Comparison of ENCODE assay signal across 20 cellular contexts in the genomic region with DNA sequence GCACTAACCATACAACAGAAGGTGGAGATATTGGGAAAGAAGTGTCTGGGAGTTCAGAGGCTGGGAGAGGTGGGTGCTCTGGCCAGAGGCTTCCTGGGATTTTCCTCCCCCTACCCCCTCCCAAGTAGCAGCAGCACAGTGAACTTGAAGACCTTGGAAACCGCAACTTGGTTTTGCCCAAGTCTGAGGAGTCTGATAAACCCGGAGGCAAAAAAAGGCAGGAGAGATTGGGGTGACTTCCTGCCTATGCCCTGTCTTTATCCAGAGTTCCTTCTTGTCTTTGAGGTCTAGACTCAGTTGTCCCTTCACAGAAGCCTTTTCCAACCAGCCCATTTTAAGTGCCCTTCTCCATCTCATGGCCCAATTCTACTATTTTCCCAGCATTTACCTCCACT. TPM values are rescaled to one million over a fixed set of nuclear protein-coding genes. Genes with fewer than 3 reads are reported as not detected.
DNase-seq lines count a peak whose midpoint lies in the region; ATAC-seq, FAIRE-seq and TF ChIP-seq lines count a peak whose summit lies in the region.
"Had no signal": no experiment of that assay in that cellular context is flagged by ENCODE, and none has a peak within 500 bp of the region (broad histone marks: within the 10 kb centered on the region; RNA-seq: fewer than 3 reads in every experiment).

No MANE protein-coding gene starts in this region.

- H3F3A ChIP-seq in PC-3 (ENCODE audit: low read length, unreplicated experiment) (no peaks in the 10 kb centered on the region), neural progenitor cell (ENCODE audit: low read depth) (no peaks in the 10 kb centered on the region)

- H4K20me1 ChIP-seq in PC-3 (ENCODE audit: low read length) (no peaks in the 10 kb centered on the region), GM12878 (ENCODE audit: control insufficient read depth, insufficient read depth) (no peaks in the 10 kb centered on the region), neural progenitor cell (ENCODE audit: low read depth) (peaks cover 6% of the 10 kb centered on the region)
- H4K20me1 ChIP-seq: BLaER1 had no signal

- intact Hi-C loops in Caco-2 (cut with micrococcal nuclease; ENCODE audit: unreplicated experiment) (loop anchor here (2.0 to 5.0 kb wide), 2 partner anchors 121 to 162 kb away; no protein-coding TSS in a partner anchor), PC-3 (cut with micrococcal nuclease) (loop anchor here (2.0 kb wide), 1 partner anchor 25 kb away; a partner anchor contains a TSS), GM12878 (cut with micrococcal nuclease; ENCODE audit: unreplicated experiment) (no loop called here)

- H2AFZ ChIP-seq in PC-3 (ENCODE audit: low read length) = no peak overlapping the region
- H2AFZ ChIP-seq in GM12878 (ENCODE audit: control insufficient read depth, low read depth, low read length) = no peak overlapping the region
- H2AFZ ChIP-seq in neural progenitor cell (replicated peaks) = no peak overlapping the region

- no peak for TF ChIP-seq RAD21 in GM12878 (IDR thresholded peaks at IDR 0.05; ENCODE audit: insufficient read depth, low read depth, low read length)

- H3K9ac ChIP-seq in PC-3 (ENCODE audit: low read length) (no peak overlapping the region), GM12878 (ENCODE audit: control insufficient read depth, insufficient read depth, low read length) (no peak overlapping the region), neural progenitor cell (no peak overlapping the region)
- H3K9ac ChIP-seq: BLaER1 had no signal

- ATAC-seq in PC-3 = no peak
- ATAC-seq in GM12878 = no peak
- no peak for ATAC-seq in gastroesophageal sphincter
- no peak for ATAC-seq in HG03378 (IDR thresholded peaks at IDR 0.05; ENCODE audit: unreplicated experiment)
- ATAC-seq: A549 had no signal

- H3K4me3 ChIP-seq in Caco-2 (ENCODE audit: low read depth, low read length) (no peak overlapping the region), PC-3 (ENCODE audit: low read length) (no peak overlapping the region), GM12878 (no peak overlapping the region), neural progenitor cell (no peak overlapping the region), gastroesophageal sphincter (no peak overlapping the region)
- H3K4me3 ChIP-seq: A549, BLaER1 had no signal

- H3K27me3 Mint-ChIP-seq in Caco-2 (ENCODE audit: insufficient read depth, unreplicated experiment) = no peaks in the 10 kb centered on the region
- H3K27me3 Mint-ChIP-seq in neural progenitor cell (ENCODE audit: insufficient read depth, low read depth) = peaks cover 31% of the 10 kb centered on the region

- H3K27ac Mint-ChIP-seq in Caco-2 (ENCODE audit: unreplicated experiment) = no peak overlapping the region
- no peak overlapping the region for H3K27ac Mint-ChIP-seq in neural progenitor cell
- H3K27ac Mint-ChIP-seq: CD4-positive, alpha-beta memory T cell had no signal

- H3K36me3 Mint-ChIP-seq in Caco-2 (ENCODE audit: insufficient read depth, unreplicated experiment) (no peaks in the 10 kb centered on the region), neural progenitor cell (no peaks in the 10 kb centered on the region)

- H3K9me3 ChIP-seq in Caco-2 = no peaks in the 10 kb centered on the region
- no peaks in the 10 kb centered on the region for H3K9me3 ChIP-seq in PC-3 (ENCODE audit: low read length)
- H3K9me3 ChIP-seq in GM12878 (replicated peaks; ENCODE audit: control insufficient read depth, insufficient read depth, low read length) = no peaks in the 10 kb centered on the region
- H3K9me3 ChIP-seq in neural progenitor cell (ENCODE audit: low read depth) = no peaks in the 10 kb centered on the region
- no peaks in the 10 kb centered on the region for H3K9me3 ChIP-seq in gastroesophageal sphincter
- H3K9me3 ChIP-seq: A549 had no signal

- SMC1A ChIA-PET in GM12878 (lab: Charles Lee; ENCODE audit: uncharacterized antibody, unreplicated experiment) = no interaction called here

- H3K27me3 ChIP-seq in Caco-2 (replicated peaks; ENCODE audit: control insufficient read depth, insufficient read depth, low read length) = no peaks in the 10 kb centered on the region
- H3K27me3 ChIP-seq in PC-3 (ENCODE audit: low read length) = no peaks in the 10 kb centered on the region
- H3K27me3 ChIP-seq in GM12878 (replicated peaks in 1 of 2; ENCODE audit: control insufficient read depth in 2 of 2, insufficient read depth in 2 of 2, low read length in 1 of 2) = peaks cover 8 to 15% of the 10 kb centered on the region in 2 experiments
- peaks cover 90% of the 10 kb centered on the region for H3K27me3 ChIP-seq in neural progenitor cell
- H3K27me3 ChIP-seq in gastroesophageal sphincter = no peaks in the 10 kb centered on the region
- H3K27me3 ChIP-seq: BLaER1 had no signal

- no peaks in the 10 kb centered on the region for H3K9me3 Mint-ChIP-seq in Caco-2 (ENCODE audit: unreplicated experiment)
- H3K9me3 Mint-ChIP-seq in neural progenitor cell = no peaks in the 10 kb centered on the region

- TF ChIP-seq CTCF in Caco-2 (IDR thresholded peaks at IDR 0.05; ENCODE audit: insufficient read depth in 1 of 2, low read depth in 1 of 2, low read length in 1 of 2, severe bottlenecking in 1 of 2, unreplicated experiment in 1 of 2) = no peak
- no peak for TF ChIP-seq CTCF in PC-3 (conservative IDR thresholded peaks at IDR 0.05; ENCODE audit: low read depth, low read length)
- no peak for TF ChIP-seq CTCF in GM12878 (IDR thresholded peaks at IDR 0.05 in 2 of 3, conservative IDR thresholded peaks at IDR 0.05 in 1 of 3; ENCODE audit: control insufficient read depth in 2 of 3, extremely low read depth in 1 of 3, insufficient read depth in 1 of 3, low read depth in 3 of 3, low read length in 3 of 3)
- no peak for TF ChIP-seq CTCF in neural progenitor cell (IDR thresholded peaks at IDR 0.05)
- TF ChIP-seq CTCF in gastroesophageal sphincter (IDR thresholded peaks at IDR 0.05) = no peak

- no peak for FAIRE-seq in GM12878 (lab: Jason Lieb, UNC)
- FAIRE-seq: A549, RCC 7860 had no signal

- 67% methylated on average over 2 of the region's 2 CpGs for WGBS in GM12878 (ENCODE audit: insufficient coverage, insufficient replicate concordance, low lambda C conversion rate, missing lambda C conversion rate)
- WGBS in gastroesophageal sphincter (ENCODE audit: low coverage in 1 of 2), 2 donors = 94% methylated on average over 2 of the region's 2 CpGs

- H3K4me1 Mint-ChIP-seq in Caco-2 (ENCODE audit: low read depth, unreplicated experiment) (peaks cover 33% of the 10 kb centered on the region), neural progenitor cell (peaks cover 12% of the 10 kb centered on the region)

- in situ Hi-C loops in GM12878 (cut with MboI) = no loop called here

- peak overlapping the region; percentile 79 for H3K4me3 Mint-ChIP-seq in Caco-2 (ENCODE audit: unreplicated experiment)
- H3K4me3 Mint-ChIP-seq in neural progenitor cell = peak overlapping the region; percentile 62
- H3K4me3 Mint-ChIP-seq: CD4-positive, alpha-beta memory T cell had no signal

- H3K79me2 ChIP-seq in PC-3 (ENCODE audit: low read length) (no peaks in the 10 kb centered on the region), GM12878 (ENCODE audit: control insufficient read depth, insufficient read depth, low read length) (no peaks in the 10 kb centered on the region), neural progenitor cell (ENCODE audit: low read depth) (no peaks in the 10 kb centered on the region)

- no peak overlapping the region for H3K27ac ChIP-seq in PC-3 (ENCODE audit: low read length)
- H3K27ac ChIP-seq in GM12878 (ENCODE audit: control insufficient read depth, insufficient read depth) = no peak overlapping the region
- no peak overlapping the region for H3K27ac ChIP-seq in neural progenitor cell
- H3K27ac ChIP-seq in gastroesophageal sphincter = no peak overlapping the region
- H3K27ac ChIP-seq: A549, BLaER1 had no signal

- H3K4me2 ChIP-seq in PC-3 (ENCODE audit: low read length) = peak overlapping the region; percentile 88; the same call in 1 of the 2 replicates
- no peak overlapping the region for H3K4me2 ChIP-seq in GM12878 (ENCODE audit: control insufficient read depth, insufficient read depth)
- no peak overlapping the region for H3K4me2 ChIP-seq in neural progenitor cell
- H3K4me2 ChIP-seq: BLaER1 had no signal

- BruUV-seq in Caco-2 (replicated peaks; lab: Mats Ljungman, UMichigan) = no TSS peak
- no TSS peak for BruUV-seq in PC-3 (replicated peaks; lab: Mats Ljungman, UMichigan)
- no TSS peak for BruUV-seq in GM12878 (replicated peaks; lab: Mats Ljungman, UMichigan)

- H3K36me3 ChIP-seq in Caco-2 (ENCODE audit: control insufficient read depth, insufficient read depth, low read length) = no peaks in the 10 kb centered on the region
- no peaks in the 10 kb centered on the region for H3K36me3 ChIP-seq in PC-3 (ENCODE audit: low read depth, low read length)
- no peaks in the 10 kb centered on the region for H3K36me3 ChIP-seq in GM12878 (ENCODE audit: control insufficient read depth in 2 of 2, insufficient read depth in 2 of 2, low read length in 1 of 2)
- H3K36me3 ChIP-seq in neural progenitor cell = no peaks in the 10 kb centered on the region
- H3K36me3 ChIP-seq in gastroesophageal sphincter = no peaks in the 10 kb centered on the region
- H3K36me3 ChIP-seq: BLaER1 had no signal

- DNase-seq in Caco-2 (no peak), PC-3 (no peak), GM12878 (ENCODE audit: low read depth, low spot score) (no peak), neural progenitor cell (ENCODE audit: low spot score) (no peak), HT-29 (ENCODE audit: low spot score) (no peak)
- DNase-seq: CD4-positive, alpha-beta memory T cell; DMS79; H7; KG1; NCI-H1105 treated with DMSO at 0.1 percent for 48 hours; NCI-H1694; NCI-H2081 treated with DMSO at 0.1 percent for 48 hours; NCI-H82; Right ventricle myocardium superior; SW 1271 had no signal

- TF ChIP-seq EP300 in GM12878 (IDR thresholded peaks at IDR 0.05; ENCODE audit: borderline replicate concordance in 1 of 2, control insufficient read depth in 1 of 2, low read depth in 2 of 2, low read length in 2 of 2) = no peak
- no peak for TF ChIP-seq EP300 in gastroesophageal sphincter (IDR thresholded peaks at IDR 0.05)

- TF ChIP-seq POLR2A in GM12878 (IDR thresholded peaks at IDR 0.05; ENCODE audit: low read depth, low read length) (no peak), gastroesophageal sphincter (IDR thresholded peaks at IDR 0.05) (no peak)

- RAD21 ChIA-PET in GM12878 (lab: Charles Lee; ENCODE audit: unreplicated experiment) = no interaction called here

- H3K9me2 ChIP-seq in PC-3 (replicated peaks; ENCODE audit: low read length) = no peaks in the 10 kb centered on the region

- peaks cover 41% of the 10 kb centered on the region for H3K4me1 ChIP-seq in Caco-2
- H3K4me1 ChIP-seq in PC-3 (ENCODE audit: insufficient read depth, low read length) = peaks cover 37% of the 10 kb centered on the region
- H3K4me1 ChIP-seq in GM12878 (ENCODE audit: control insufficient read depth, insufficient read depth, low read length) = no peaks in the 10 kb centered on the region
- H3K4me1 ChIP-seq in neural progenitor cell = peaks cover 7% of the 10 kb centered on the region
- H3K4me1 ChIP-seq in gastroesophageal sphincter = peaks cover 0 to 39% (median 0%) of the 10 kb centered on the region in 3 donors

- CTCF ChIA-PET in Caco-2 (lab: Charles Lee) (interaction anchor here (1.7 kb wide), 1 partner anchor 24 kb away, joined by 7 read pairs; no protein-coding TSS in a partner anchor), PC-3 (lab: Charles Lee) (no interaction called here), GM12878 (lab: Yijun Ruan, JAX) (interaction anchor here (1.4 kb wide), 1 partner anchor 160 kb away, joined by 3 read pairs; no protein-coding TSS in a partner anchor)

- POLR2A ChIA-PET in Caco-2 (lab: Charles Lee) (no interaction called here), PC-3 (lab: Charles Lee; ENCODE audit: unreplicated experiment) (no interaction called here), GM12878 (lab: Charles Lee) (no interaction called here)

RNA-seq across cellular contexts. Expression of a gene that starts 25.4 kb away (rescaled TPM):
- total RNA-seq in Caco-2 (2022) = 17.5 and 19.4 TPM in 2 replicates
- 7.0 and 9.7 TPM in 2 replicates for total RNA-seq in PC-3 (2014; rRNA removed)
- not detected in 2 replicates for total RNA-seq in GM12878 (2013; cell fraction: nucleolus; rRNA removed)
- not detected in 2 replicates for total RNA-seq in GM12878 (2014; rRNA removed)
- total RNA-seq in GM12878 (2014; rRNA removed; fragmentation: Illumina TruSeq; extraction: Trizol) = not detected in 2 replicates
- total RNA-seq in GM12878 (2021) = 0.05 TPM in 1 of 2 replicates, not detected in the other
- not detected for polyA plus RNA-seq in GM12878 (2011; ENCODE audit: low read depth)
- not detected in 2 replicates for polyA plus RNA-seq in GM12878 (2011; rRNA removed)
- not detected in 2 replicates for polyA plus RNA-seq in GM12878 (2011; cell fraction: cytosol; rRNA removed)
- not detected in 2 replicates for polyA plus RNA-seq in GM12878 (2011; cell fraction: nucleus; rRNA removed)
- not detected in 2 replicates for polyA plus RNA-seq in GM12878 (2012)
- polyA plus RNA-seq in GM12878 (2014; fragmentation: Illumina TruSeq; extraction: Trizol) = not detected in 2 replicates
- not detected for polyA plus RNA-seq in GM12878 (2014; fragmentation: Nextera tagmentation; extraction: Ambion mirVana)
- not detected in 2 replicates for polyA plus RNA-seq in GM12878 (2014; rRNA removed)
- polyA plus RNA-seq in GM12878 (2016; fragmentation: Nextera tagmentation; extraction: Ambion mirVana) = not detected
- polyA minus RNA-seq in GM12878 (2011; rRNA and poly(A)+ RNA removed) = not detected in 2 replicates
- not detected in 2 replicates for polyA minus RNA-seq in GM12878 (2011; cell fraction: cytosol; rRNA and poly(A)+ RNA removed)
- not detected in 2 replicates for polyA minus RNA-seq in GM12878 (2011; cell fraction: nucleus; rRNA and poly(A)+ RNA removed)
- 1.1 and 1.2 TPM in 2 replicates for total RNA-seq in neural progenitor cell (ENCODE audit: low replicate concordance)
- 0.81 and 0.94 TPM in 2 replicates for total RNA-seq in HT-29 (2014; rRNA removed; shearing (Covaris generic))
- total RNA-seq in gastroesophageal sphincter = 10 to 100 TPM; 42.5 to 61.9 (median 55.8) TPM
- total RNA-seq: CD4-positive, alpha-beta memory T cell had no signal
